In the genomic region with DNA sequence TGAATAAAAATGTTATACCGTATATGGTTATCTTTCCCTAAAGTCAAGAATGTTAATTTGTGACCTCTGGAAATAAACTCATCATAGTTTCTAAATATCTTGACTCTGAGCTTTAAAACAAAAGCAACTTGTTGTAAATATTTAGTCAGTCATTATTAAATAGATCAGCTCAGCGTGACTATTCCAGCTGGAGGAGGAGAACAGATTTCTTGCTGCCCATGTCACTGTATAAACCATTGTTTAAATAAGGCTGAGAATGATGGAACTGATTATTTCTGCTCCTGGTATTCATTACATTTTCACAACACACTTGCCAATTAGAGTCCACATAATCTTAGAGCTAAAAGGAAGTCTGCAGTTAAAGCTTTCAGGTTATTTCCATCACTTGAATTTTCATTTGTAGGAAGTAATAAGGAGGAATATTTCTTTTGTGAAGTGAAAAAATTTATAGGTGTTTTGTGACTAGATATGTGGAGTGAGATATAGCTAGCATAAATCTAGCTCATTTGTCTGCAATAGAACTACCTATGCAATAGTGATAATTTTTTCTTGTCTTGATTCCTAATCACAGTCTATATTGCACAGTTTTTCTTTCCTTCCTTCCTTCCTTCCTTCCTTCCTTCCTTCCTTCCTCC, we compare ENCODE assay signal across 20 cellular contexts.
A peak's percentile ranks its signal among the peaks of the same experiment; 100 is the strongest.
DNase-seq lines count a peak whose midpoint lies in the region; ATAC-seq, FAIRE-seq and TF ChIP-seq lines count a peak whose summit lies in the region.
"Had no signal": no experiment of that assay in that cellular context is flagged by ENCODE, and none has a peak within 500 bp of the region (broad histone marks: within the 10 kb centered on the region; RNA-seq: fewer than 3 reads in every experiment).

No MANE protein-coding gene starts in this region.

- peaks cover 4% of the 10 kb centered on the region for H3K27me3 Mint-ChIP-seq in activated T-helper 1 cell treated with anti-CD3 and anti-CD28 coated beads, Interleukin-12 subunit alpha, Interleukin-12 subunit beta, Interleukin-2, Interleukin-4 antibody, amounts not matched to agents 30 ng/mL and 10 ng/mL and 1 ng/mL, durations not matched to agents 14 hours and 24 hours and 36 hours (ENCODE audit: insufficient read depth)

- no peaks in the 10 kb centered on the region for H3K4me1 Mint-ChIP-seq in stimulated activated effector memory CD8-positive, alpha-beta T cell treated with anti-CD3 and anti-CD28 coated beads, Interleukin-12 subunit alpha, Interleukin-12 subunit beta, amount 100 ng/mL, for 72 hours
- no peaks in the 10 kb centered on the region for H3K4me1 Mint-ChIP-seq in activated T-helper 1 cell treated with anti-CD3 and anti-CD28 coated beads, Interleukin-12 subunit alpha, Interleukin-12 subunit beta, Interleukin-2, Interleukin-4 antibody, amounts not matched to agents 30 ng/mL and 10 ng/mL and 1 ng/mL, durations not matched to agents 14 hours and 24 hours and 36 hours (ENCODE audit: low read depth)

- H3K4me3 Mint-ChIP-seq in stimulated activated effector memory CD8-positive, alpha-beta T cell treated with anti-CD3 and anti-CD28 coated beads, Interleukin-12 subunit alpha, Interleukin-12 subunit beta, amount 100 ng/mL, for 72 hours = no peak overlapping the region
- H3K4me3 Mint-ChIP-seq in activated T-helper 1 cell treated with anti-CD3 and anti-CD28 coated beads, Interleukin-12 subunit alpha, Interleukin-12 subunit beta, Interleukin-2, Interleukin-4 antibody, amounts not matched to agents 30 ng/mL and 10 ng/mL and 1 ng/mL, durations not matched to agents 14 hours and 24 hours and 36 hours = no peak overlapping the region
- H3K4me3 Mint-ChIP-seq: CD4-positive, alpha-beta memory T cell had no signal

- ATAC-seq in GM21515 (IDR thresholded peaks at IDR 0.05; ENCODE audit: unreplicated experiment) = no peak
- no peak for ATAC-seq in stimulated activated effector memory CD8-positive, alpha-beta T cell treated with anti-CD3 and anti-CD28 coated beads, Interleukin-12 subunit alpha, Interleukin-12 subunit beta, amount 100 ng/mL, for 72 hours

- TF ChIP-seq CTCF in AG04450 (IDR thresholded peaks at IDR 0.05; ENCODE audit: low read depth, low read length) (no peak), HEK293 (tag by site-specific recombination; IDR thresholded peaks at IDR 0.05) (no peak)

- H3K27ac ChIP-seq in AG04450 (ENCODE audit: low read depth, low read length) = no peak overlapping the region
- H3K27ac ChIP-seq in HEK293 (ENCODE audit: extremely low read depth, low read depth, low read length) = no peak overlapping the region
- H3K27ac ChIP-seq: C4-2B had no signal

- intact Hi-C loops in activated T-helper 1 cell treated with anti-CD3 and anti-CD28 coated beads, Interleukin-12 subunit alpha, Interleukin-12 subunit beta, Interleukin-2, Interleukin-4 antibody, amounts not matched to agents 30 ng/mL and 10 ng/mL and 1 ng/mL, durations not matched to agents 14 hours and 24 hours and 36 hours (cut with micrococcal nuclease) = no loop called here

- H3K4me3 ChIP-seq in AG04450 (ENCODE audit: low read depth, low read length) (no peak overlapping the region), HEK293 (ENCODE audit: low read depth, low read length) (no peak overlapping the region)

- H3K9me3 ChIP-seq in AG04450 (ENCODE audit: control insufficient read depth, insufficient read depth, low read length) (no peaks in the 10 kb centered on the region), HEK293 (ENCODE audit: control insufficient read depth, insufficient read depth, low read depth, low read length) (no peaks in the 10 kb centered on the region)
- H3K9me3 ChIP-seq: BE2C had no signal

- H3K27me3 ChIP-seq in AG04450 (ENCODE audit: control insufficient read depth, insufficient read depth, low read length) = no peaks in the 10 kb centered on the region
- H3K27me3 ChIP-seq: BE2C had no signal

- FAIRE-seq in endometrium (lab: Jason Lieb, UNC) = peak; percentile 75
- FAIRE-seq: D721Med, GM12892 had no signal

- CTCF ChIA-PET in AG04450 (lab: Charles Lee) (no interaction called here), HEK293 (lab: Yijun Ruan, JAX) (interaction anchor here (0.6 kb wide), 1 partner anchor 16 kb away, joined by 3 read pairs; no protein-coding TSS in a partner anchor)

- POLR2A ChIA-PET in AG04450 (lab: Yijun Ruan, JAX) = no interaction called here
- POLR2A ChIA-PET in HEK293 (lab: Yijun Ruan, JAX) = no interaction called here

- no peaks in the 10 kb centered on the region for H3K4me1 ChIP-seq in HEK293 (ENCODE audit: control insufficient read depth, insufficient read depth, low read length)
- H3K4me1 ChIP-seq: BE2C had no signal

- H3K36me3 Mint-ChIP-seq in stimulated activated effector memory CD8-positive, alpha-beta T cell treated with anti-CD3 and anti-CD28 coated beads, Interleukin-12 subunit alpha, Interleukin-12 subunit beta, amount 100 ng/mL, for 72 hours = no peaks in the 10 kb centered on the region
- no peaks in the 10 kb centered on the region for H3K36me3 Mint-ChIP-seq in activated T-helper 1 cell treated with anti-CD3 and anti-CD28 coated beads, Interleukin-12 subunit alpha, Interleukin-12 subunit beta, Interleukin-2, Interleukin-4 antibody, amounts not matched to agents 30 ng/mL and 10 ng/mL and 1 ng/mL, durations not matched to agents 14 hours and 24 hours and 36 hours (ENCODE audit: low read depth)
- H3K36me3 Mint-ChIP-seq: CD4-positive, alpha-beta memory T cell had no signal

- peaks cover 2% of the 10 kb centered on the region for H3K9me3 Mint-ChIP-seq in stimulated activated effector memory CD8-positive, alpha-beta T cell treated with anti-CD3 and anti-CD28 coated beads, Interleukin-12 subunit alpha, Interleukin-12 subunit beta, amount 100 ng/mL, for 72 hours
- no peaks in the 10 kb centered on the region for H3K9me3 Mint-ChIP-seq in activated T-helper 1 cell treated with anti-CD3 and anti-CD28 coated beads, Interleukin-12 subunit alpha, Interleukin-12 subunit beta, Interleukin-2, Interleukin-4 antibody, amounts not matched to agents 30 ng/mL and 10 ng/mL and 1 ng/mL, durations not matched to agents 14 hours and 24 hours and 36 hours

- H3K27ac Mint-ChIP-seq in stimulated activated effector memory CD8-positive, alpha-beta T cell treated with anti-CD3 and anti-CD28 coated beads, Interleukin-12 subunit alpha, Interleukin-12 subunit beta, amount 100 ng/mL, for 72 hours = no peak overlapping the region
- no peak overlapping the region for H3K27ac Mint-ChIP-seq in activated T-helper 1 cell treated with anti-CD3 and anti-CD28 coated beads, Interleukin-12 subunit alpha, Interleukin-12 subunit beta, Interleukin-2, Interleukin-4 antibody, amounts not matched to agents 30 ng/mL and 10 ng/mL and 1 ng/mL, durations not matched to agents 14 hours and 24 hours and 36 hours
- H3K27ac Mint-ChIP-seq: CD4-positive, alpha-beta memory T cell had no signal

- H3K36me3 ChIP-seq in HEK293 (ENCODE audit: control insufficient read depth in 2 of 2, insufficient read depth in 1 of 2, low read length in 2 of 2) = no peaks in the 10 kb centered on the region
- H3K36me3 ChIP-seq: BE2C had no signal

- DNase-seq in AG04450 (ENCODE audit: low read depth, low spot score) (peak; percentile 1), foreskin melanocyte (peak; percentile 91)
- DNase-seq in stimulated activated effector memory CD8-positive, alpha-beta T cell treated with anti-CD3 and anti-CD28 coated beads, Interleukin-12 subunit alpha, Interleukin-12 subunit beta, amount 100 ng/mL, for 72 hours (ENCODE audit: low spot score in 2 of 2) = no peak
- DNase-seq in activated T-helper 1 cell treated with anti-CD3 and anti-CD28 coated beads, Interleukin-12 subunit alpha, Interleukin-12 subunit beta, Interleukin-2, Interleukin-4 antibody, amounts not matched to agents 30 ng/mL and 10 ng/mL and 1 ng/mL, durations not matched to agents 14 hours and 24 hours and 36 hours (ENCODE audit: low spot score) = no peak
- no peak for DNase-seq in activated CD8-positive, alpha-beta memory T cell treated with anti-CD3 and anti-CD28 coated beads, Interleukin-2, amount 50 U/mL, for 48 hours
- DNase-seq: 8988T; ACHN; BE2C; CD4-positive, alpha-beta memory T cell; COR-L47; DMS153; DMS79 treated with DMSO at 0.1 percent for 48 hours; GDM1; H7 had no signal

TF ChIP-seq in HEK293, 187 proteins besides CTCF, POLR2A, EP300 and RAD21:
- no peak for TF ChIP-seq SP3 (tag by site-specific recombination; IDR thresholded peaks at IDR 0.05)
- TF ChIP-seq ZNF366 (tag by site-specific recombination; conservative IDR thresholded peaks at IDR 0.05) = 0 out of 2 replicates have a peak, but pooled peaks have one; percentile 26
- TF ChIP-seq ZNF157 (tag by site-specific recombination; IDR thresholded peaks at IDR 0.05) = no peak
- no peak for TF ChIP-seq KLF8 (tag by site-specific recombination; IDR thresholded peaks at IDR 0.05)
- TF ChIP-seq ZNF544 (tag by site-specific recombination; IDR thresholded peaks at IDR 0.05) = no peak
- no peak for TF ChIP-seq ZNF335 (tag by site-specific recombination; conservative IDR thresholded peaks at IDR 0.05)
- no peak for TF ChIP-seq TSHZ1 (tag by site-specific recombination; IDR thresholded peaks at IDR 0.05; ENCODE audit: borderline replicate concordance)
- no peak for TF ChIP-seq ZNF621 (tag by site-specific recombination; IDR thresholded peaks at IDR 0.05)

Comparison
In these comparisons a context has a peak if more than half of its experiments do, and no peak if none do; other contexts are left out.
1. DNase-seq: peak in AG04450 (single experiment) and foreskin melanocyte (single experiment); none in stimulated activated effector memory CD8-positive, alpha-beta T cell treated with anti-CD3 and anti-CD28 coated beads, Interleukin-12 subunit alpha, Interleukin-12 subunit beta, amount 100 ng/mL, for 72 hours (0 of 2), activated T-helper 1 cell treated with anti-CD3 and anti-CD28 coated beads, Interleukin-12 subunit alpha, Interleukin-12 subunit beta, Interleukin-2, Interleukin-4 antibody, amounts not matched to agents 30 ng/mL and 10 ng/mL and 1 ng/mL, durations not matched to agents 14 hours and 24 hours and 36 hours (single experiment) and activated CD8-positive, alpha-beta memory T cell treated with anti-CD3 and anti-CD28 coated beads, Interleukin-2, amount 50 U/mL, for 48 hours (single experiment).